ENCODE assay signal across 18 cellular contexts in genomic region chr6:37862415-37862814, GRCh38. TPM values are rescaled to one million over a fixed set of nuclear protein-coding genes. Genes with fewer than 3 reads are reported as not detected.
A peak's percentile ranks its signal among the peaks of the same experiment; 100 is the strongest.
DNase-seq lines count a peak whose midpoint lies in the region; TF ChIP-seq lines count a peak whose summit lies in the region.
"Had no signal": no experiment of that assay in that cellular context is flagged by ENCODE, and none has a peak within 500 bp of the region (broad histone marks: within the 10 kb centered on the region; RNA-seq: fewer than 3 reads in every experiment).

No MANE protein-coding gene starts in this region.

- WGBS in adrenal gland, 4 donors, result 33 to 53% (median 50%) methylated on average over 4 of the region's 4 CpGs
- WGBS in thyroid gland, 2 donors, result 63 to 67% methylated on average over 4 of the region's 4 CpGs

- H3K4me1 ChIP-seq in HEK293 (ENCODE audit: control insufficient read depth, insufficient read depth, low read length) (peaks cover 10% of the 10 kb centered on the region), adrenal gland (replicated peaks in 1 of 2) (peaks cover 12 to 46% of the 10 kb centered on the region in 2 donors), thyroid gland (peaks cover 19 to 34% of the 10 kb centered on the region in 2 donors)

- no peaks in the 10 kb centered on the region for H3K36me3 Mint-ChIP-seq in immature natural killer cell

- H3K27ac ChIP-seq in HEK293 (ENCODE audit: extremely low read depth, low read depth, low read length) (no peak overlapping the region), adrenal gland (peak overlapping the region in 1 of 5 donors; percentile 33), thyroid gland (no peak overlapping the region)

- peaks cover 92 to 97% of the 10 kb centered on the region in 2 donors for H3K4me1 Mint-ChIP-seq in immature natural killer cell

- CTCF ChIA-PET in HEK293 (lab: Yijun Ruan, JAX), result interaction anchor here (0.6 kb wide), 1 partner anchor 126 kb away, joined by 3 read pairs; no protein-coding TSS in a partner anchor

- H3K27ac Mint-ChIP-seq in immature natural killer cell, result peak overlapping the region; percentile 37 to 89 (median 68)
- H3K27ac Mint-ChIP-seq: CD8-positive, alpha-beta memory T cell had no signal

- H3K9me3 ChIP-seq in HEK293 (ENCODE audit: control insufficient read depth, insufficient read depth, low read depth, low read length), result no peaks in the 10 kb centered on the region
- no peaks in the 10 kb centered on the region for H3K9me3 ChIP-seq in adrenal gland (replicated peaks in 1 of 3)
- H3K9me3 ChIP-seq in thyroid gland, result no peaks in the 10 kb centered on the region

- H3K4me3 ChIP-seq in HEK293 (ENCODE audit: low read depth, low read length), result no peak overlapping the region
- H3K4me3 ChIP-seq in adrenal gland, result no peak overlapping the region
- no peak overlapping the region for H3K4me3 ChIP-seq in thyroid gland (replicated peaks in 1 of 3)

- POLR2A ChIA-PET in HEK293 (lab: Yijun Ruan, JAX), result no interaction called here

- H3K36me3 ChIP-seq in HEK293 (ENCODE audit: control insufficient read depth in 2 of 2, insufficient read depth in 1 of 2, low read length in 2 of 2) (peaks cover 0 to 4% of the 10 kb centered on the region in 2 experiments; a peak in 1 of 3 replicates), adrenal gland (replicated peaks in 1 of 2) (no peaks in the 10 kb centered on the region), thyroid gland (no peaks in the 10 kb centered on the region)

- no peaks in the 10 kb centered on the region for H3K27me3 ChIP-seq in adrenal gland
- no peaks in the 10 kb centered on the region for H3K27me3 ChIP-seq in thyroid gland

- H3K4me3 Mint-ChIP-seq in immature natural killer cell, result peak overlapping the region; percentile 9 to 46 (median 28)

- intact Hi-C loops in adrenal gland (cut with DNase I), result no loop called here
- intact Hi-C loops in thyroid gland (cut with DNase I), result no loop called here

- peaks cover 0 to 5% (median 0%) of the 10 kb centered on the region in 3 donors for H3K27me3 Mint-ChIP-seq in immature natural killer cell (ENCODE audit: low read depth in 3 of 3)
- H3K27me3 Mint-ChIP-seq: CD8-positive, alpha-beta memory T cell had no signal

- TF ChIP-seq POLR2A in adrenal gland (IDR thresholded peaks at IDR 0.05) (no peak), thyroid gland (IDR thresholded peaks at IDR 0.05) (no peak)

- peak; percentile 36 to 76 (median 66) for DNase-seq in adrenal gland
- DNase-seq in immature natural killer cell, result no peak
- peak; percentile 22 to 23 for DNase-seq in thyroid gland
- DNase-seq in dermis blood vessel endothelial cell, result no peak
- no peak for DNase-seq in NCI-H524 treated with DMSO at 0.1 percent for 48 hours (lab: John Stamatoyannopoulos, UW)
- no peak for DNase-seq in 8988T
- DNase-seq: ACHN; C1 segment of cervical spinal cord; CD8-positive, alpha-beta memory T cell; Kasumi-1; MM.1S; NCI-H1092 treated with DMSO at 0.1 percent for 48 hours; NCI-H2081 treated with DMSO at 0.1 percent for 48 hours; NCI-H748 treated with DMSO at 0.1 percent for 48 hours; NK-92 treated with Interleukin-12 subunit alpha and Interleukin-12 subunit beta, amount 100 ng/mL, for 24 hours; RPMI8226; SIG-M5 had no signal

- no peaks in the 10 kb centered on the region for H3K9me3 Mint-ChIP-seq in immature natural killer cell
- H3K9me3 Mint-ChIP-seq: CD8-positive, alpha-beta memory T cell had no signal

- TF ChIP-seq CTCF in HEK293 (tag by site-specific recombination; IDR thresholded peaks at IDR 0.05) (no peak), adrenal gland (IDR thresholded peaks at IDR 0.05) (no peak), thyroid gland (IDR thresholded peaks at IDR 0.05) (no peak)

TF ChIP-seq in HEK293, 187 proteins besides CTCF, POLR2A, EP300 and RAD21:
- TF ChIP-seq, protein P1, sequence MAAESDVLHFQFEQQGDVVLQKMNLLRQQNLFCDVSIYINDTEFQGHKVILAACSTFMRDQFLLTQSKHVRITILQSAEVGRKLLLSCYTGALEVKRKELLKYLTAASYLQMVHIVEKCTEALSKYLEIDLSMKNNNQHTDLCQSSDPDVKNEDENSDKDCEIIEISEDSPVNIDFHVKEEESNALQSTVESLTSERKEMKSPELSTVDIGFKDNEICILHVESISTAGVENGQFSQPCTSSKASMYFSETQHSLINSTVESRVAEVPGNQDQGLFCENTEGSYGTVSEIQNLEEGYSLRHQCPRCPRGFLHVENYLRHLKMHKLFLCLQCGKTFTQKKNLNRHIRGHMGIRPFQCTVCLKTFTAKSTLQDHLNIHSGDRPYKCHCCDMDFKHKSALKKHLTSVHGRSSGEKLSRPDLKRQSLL (tag by site-specific recombination; IDR thresholded peaks at IDR 0.05), result peak; percentile 21; the same call in 1 of the 2 replicates
- TF ChIP-seq ZNF768 (tag by site-specific recombination; IDR thresholded peaks at IDR 0.05), result no peak
- peak; percentile 37; the same call in 1 of the 2 replicates for TF ChIP-seq ZNF600 (tag by site-specific recombination; IDR thresholded peaks at IDR 0.05)

RNA-seq across cellular contexts. Expression of gene ZFAND3, which starts 42.9 kb away (rescaled TPM):
- total RNA-seq in adrenal gland, result 100 to 1,000 TPM in 1 of 8 donors, 10 to 100 TPM in 7; 21.4 to 127 (median 62.2) TPM
- 100 to 1,000 TPM in 1 of 3 donors, 10 to 100 TPM in 2; 21.6 to 163 (median 28.4) TPM for polyA plus RNA-seq in adrenal gland
- 10 to 100 TPM in 1 of 3 donors, 1 to 10 TPM in 2; 3.1 to 10.2 (median 3.9) TPM for polyA plus RNA-seq in immature natural killer cell
- 10 to 100 TPM; 41.3 to 57.7 (median 55.9) TPM for total RNA-seq in thyroid gland
- 16.7 and 28.2 TPM in 2 replicates for total RNA-seq in dermis blood vessel endothelial cell

Comparison
In these comparisons a context has a peak if more than half of its experiments do, and no peak if none do; other contexts are left out.
1. DNase-seq: peak in adrenal gland (7 of 7) and thyroid gland (2 of 2); none in immature natural killer cell (0 of 3), dermis blood vessel endothelial cell (single experiment), NCI-H524 treated with DMSO at 0.1 percent for 48 hours (single experiment) and 8988T (single experiment).